14 cellular contexts compared by ENCODE assay signal in genomic region chr15:90141646-90142045, GRCh38. TPM values are rescaled to one million over a fixed set of nuclear protein-coding genes. Genes with fewer than 3 reads are reported as not detected.
A peak's percentile ranks its signal among the peaks of the same experiment; 100 is the strongest.
DNase-seq lines count a peak whose midpoint lies in the region; ATAC-seq and TF ChIP-seq lines count a peak whose summit lies in the region.
"Had no signal": no experiment of that assay in that cellular context is flagged by ENCODE, and none has a peak within 500 bp of the region (broad histone marks: within the 10 kb centered on the region; RNA-seq: fewer than 3 reads in every experiment).

No MANE protein-coding gene starts in this region.

- WGBS in hepatocyte (ENCODE audit: low lambda C conversion rate, missing lambda C conversion rate): 74% methylated on average over 12 of the region's 13 CpGs

- DNase-seq in AG10803 (ENCODE audit: low read depth): peak; percentile 26
- peak; percentile 23 for DNase-seq in HK-2 (ENCODE audit: unreplicated experiment)
- DNase-seq in activated T-helper 2 cell treated with anti-CD3 and anti-CD28 coated beads, Interferon-gamma antibody, Interleukin-2, Interleukin-4, amounts not matched to agents 10 μg/mL and 5 μg/mL and 100 μg/mL, durations not matched to agents 14 hours and 24 hours and 36 hours (ENCODE audit: low spot score): no peak
- peak; percentile 46 for DNase-seq in hepatocyte (ENCODE audit: low spot score)
- no peak for DNase-seq in colonic mucosa
- no peak for DNase-seq in activated CD4-positive, alpha-beta memory T cell treated with anti-CD3 and anti-CD28 coated beads, Interleukin-2, amount 10 ng/mL, durations not matched to agents 7 days and 5 days
- DNase-seq: anterior cingulate cortex; KBM-7; NCI-H2107; stimulated activated naive CD4-positive, alpha-beta T cell treated with Interleukin-2 at 50 U/mL for 16 hours; T-helper 1 cell had no signal

- H3K9ac ChIP-seq in colonic mucosa (ENCODE audit: low read depth in 2 of 2, low read length in 2 of 2): no peak overlapping the region

- H3K36me3 ChIP-seq in hepatocyte (replicated peaks; ENCODE audit: insufficient read depth, low read depth): no peaks in the 10 kb centered on the region
- no peaks in the 10 kb centered on the region for H3K36me3 ChIP-seq in colonic mucosa

- H3K27me3 ChIP-seq in hepatocyte (no peaks in the 10 kb centered on the region), colonic mucosa (no peaks in the 10 kb centered on the region)

- H3K27ac ChIP-seq in hepatocyte (no peak overlapping the region), colonic mucosa (no peak overlapping the region)

- H3K4me1 ChIP-seq in hepatocyte (ENCODE audit: insufficient read depth) (peaks cover 7% of the 10 kb centered on the region), colonic mucosa (peaks cover 7% of the 10 kb centered on the region)

- no peaks in the 10 kb centered on the region for H3K36me3 Mint-ChIP-seq in activated T-helper 2 cell treated with anti-CD3 and anti-CD28 coated beads, Interferon-gamma antibody, Interleukin-2, Interleukin-4, amounts not matched to agents 10 μg/mL and 5 μg/mL and 100 μg/mL, durations not matched to agents 14 hours and 24 hours and 36 hours (ENCODE audit: low read depth)
- H3K36me3 Mint-ChIP-seq in activated CD4-positive, alpha-beta memory T cell treated with anti-CD3 and anti-CD28 coated beads, Interleukin-2, amount 10 ng/mL, durations not matched to agents 7 days and 5 days (ENCODE audit: low read depth): peaks cover 5% of the 10 kb centered on the region
- H3K36me3 Mint-ChIP-seq: memory B cell had no signal

- H3K9me3 Mint-ChIP-seq in activated T-helper 2 cell treated with anti-CD3 and anti-CD28 coated beads, Interferon-gamma antibody, Interleukin-2, Interleukin-4, amounts not matched to agents 10 μg/mL and 5 μg/mL and 100 μg/mL, durations not matched to agents 14 hours and 24 hours and 36 hours: peaks cover 4% of the 10 kb centered on the region
- H3K9me3 Mint-ChIP-seq in activated CD4-positive, alpha-beta memory T cell treated with anti-CD3 and anti-CD28 coated beads, Interleukin-2, amount 10 ng/mL, durations not matched to agents 7 days and 5 days: peaks cover 13% of the 10 kb centered on the region
- H3K9me3 Mint-ChIP-seq: memory B cell had no signal

- intact Hi-C loops in activated T-helper 2 cell treated with anti-CD3 and anti-CD28 coated beads, Interferon-gamma antibody, Interleukin-2, Interleukin-4, amounts not matched to agents 10 μg/mL and 5 μg/mL and 100 μg/mL, durations not matched to agents 14 hours and 24 hours and 36 hours (cut with micrococcal nuclease): loop anchor here (2.0 to 5.0 kb wide), 4 partner anchors 36 to 249 kb away; partner anchors contain the start of gene AP3S2
- intact Hi-C loops in colonic mucosa (cut with DNase I): loop anchor here (5.0 kb wide), 1 partner anchor 81 kb away; no protein-coding TSS in a partner anchor

- POLR2A ChIA-PET in activated CD4-positive, alpha-beta memory T cell treated with anti-CD3 and anti-CD28 coated beads, Interleukin-2, amount 10 ng/mL, durations not matched to agents 7 days and 5 days (lab: Charles Lee): interaction anchor here (1.0 to 5.1 kb wide), 2 partner anchors 39 to 126 kb away, joined by 4 to 21 read pairs; partner anchors contain the start of gene IDH2

- no peak overlapping the region for H3K4me3 ChIP-seq in AG10803 (ENCODE audit: low read length)
- H3K4me3 ChIP-seq in hepatocyte: no peak overlapping the region
- H3K4me3 ChIP-seq in colonic mucosa: no peak overlapping the region

- no peak overlapping the region for H3K4me2 ChIP-seq in hepatocyte

- ATAC-seq in HG02852 (IDR thresholded peaks at IDR 0.05; ENCODE audit: unreplicated experiment) (no peak), HG03135 (IDR thresholded peaks at IDR 0.05; ENCODE audit: unreplicated experiment) (no peak)

- CTCF ChIA-PET in activated CD4-positive, alpha-beta memory T cell treated with anti-CD3 and anti-CD28 coated beads, Interleukin-2, amount 10 ng/mL, durations not matched to agents 7 days and 5 days (lab: Charles Lee): interaction anchor here (0.6 to 2.7 kb wide), 9 partner anchors 21 to 178 kb away, joined by 3 to 12 read pairs (median 4); no protein-coding TSS in a partner anchor

- no peak overlapping the region for H2AFZ ChIP-seq in hepatocyte

- H3K27ac Mint-ChIP-seq in activated T-helper 2 cell treated with anti-CD3 and anti-CD28 coated beads, Interferon-gamma antibody, Interleukin-2, Interleukin-4, amounts not matched to agents 10 μg/mL and 5 μg/mL and 100 μg/mL, durations not matched to agents 14 hours and 24 hours and 36 hours: peak overlapping the region; percentile 24
- no peak overlapping the region for H3K27ac Mint-ChIP-seq in activated CD4-positive, alpha-beta memory T cell treated with anti-CD3 and anti-CD28 coated beads, Interleukin-2, amount 10 ng/mL, durations not matched to agents 7 days and 5 days
- H3K27ac Mint-ChIP-seq: memory B cell had no signal

- H3K79me2 ChIP-seq in hepatocyte: no peaks in the 10 kb centered on the region

- no peak overlapping the region for H3K4me3 Mint-ChIP-seq in activated T-helper 2 cell treated with anti-CD3 and anti-CD28 coated beads, Interferon-gamma antibody, Interleukin-2, Interleukin-4, amounts not matched to agents 10 μg/mL and 5 μg/mL and 100 μg/mL, durations not matched to agents 14 hours and 24 hours and 36 hours (ENCODE audit: low read depth)
- H3K4me3 Mint-ChIP-seq in activated CD4-positive, alpha-beta memory T cell treated with anti-CD3 and anti-CD28 coated beads, Interleukin-2, amount 10 ng/mL, durations not matched to agents 7 days and 5 days: no peak overlapping the region
- H3K4me3 Mint-ChIP-seq: memory B cell had no signal

- TF ChIP-seq CTCF in AG10803 (conservative IDR thresholded peaks at IDR 0.05; ENCODE audit: low read length): no peak
- no peak for TF ChIP-seq CTCF in hepatocyte (IDR thresholded peaks at IDR 0.05; ENCODE audit: poor library complexity)
- no peak for TF ChIP-seq CTCF in colonic mucosa (IDR thresholded peaks at IDR 0.05)

- peaks cover 27% of the 10 kb centered on the region for H3K4me1 Mint-ChIP-seq in activated T-helper 2 cell treated with anti-CD3 and anti-CD28 coated beads, Interferon-gamma antibody, Interleukin-2, Interleukin-4, amounts not matched to agents 10 μg/mL and 5 μg/mL and 100 μg/mL, durations not matched to agents 14 hours and 24 hours and 36 hours (ENCODE audit: low read depth)
- peaks cover 47% of the 10 kb centered on the region for H3K4me1 Mint-ChIP-seq in activated CD4-positive, alpha-beta memory T cell treated with anti-CD3 and anti-CD28 coated beads, Interleukin-2, amount 10 ng/mL, durations not matched to agents 7 days and 5 days

- H4K20me1 ChIP-seq in hepatocyte (ENCODE audit: insufficient read depth, poor library complexity, severe bottlenecking): no peaks in the 10 kb centered on the region

- no peaks in the 10 kb centered on the region for H3K27me3 Mint-ChIP-seq in activated T-helper 2 cell treated with anti-CD3 and anti-CD28 coated beads, Interferon-gamma antibody, Interleukin-2, Interleukin-4, amounts not matched to agents 10 μg/mL and 5 μg/mL and 100 μg/mL, durations not matched to agents 14 hours and 24 hours and 36 hours (ENCODE audit: low read depth)
- H3K27me3 Mint-ChIP-seq in activated CD4-positive, alpha-beta memory T cell treated with anti-CD3 and anti-CD28 coated beads, Interleukin-2, amount 10 ng/mL, durations not matched to agents 7 days and 5 days: no peaks in the 10 kb centered on the region

- H3K9me2 ChIP-seq in hepatocyte (replicated peaks; ENCODE audit: insufficient read depth): no peaks in the 10 kb centered on the region

- H3K9me3 ChIP-seq in hepatocyte (ENCODE audit: low read depth) (no peaks in the 10 kb centered on the region), colonic mucosa (no peaks in the 10 kb centered on the region)

RNA-seq across cellular contexts. Expression of gene IDH2, which starts 39.4 kb away (rescaled TPM):
- 139 and 141 TPM in 2 replicates for total RNA-seq in activated T-helper 2 cell treated with anti-CD3 and anti-CD28 coated beads, Interferon-gamma antibody, Interleukin-2, Interleukin-4, amounts not matched to agents 10 μg/mL and 5 μg/mL and 100 μg/mL, durations not matched to agents 14 hours and 24 hours and 36 hours
- total RNA-seq in hepatocyte (157 and 163 TPM in 2 replicates), colonic mucosa (100 to 1,000 TPM; 201 to 286 TPM)
- polyA plus RNA-seq in hepatocyte: 310 and 327 TPM in 2 replicates
- total RNA-seq in activated CD4-positive, alpha-beta memory T cell treated with anti-CD3 and anti-CD28 coated beads, Interleukin-2, amount 10 ng/mL, durations not matched to agents 7 days and 5 days: 100 to 1,000 TPM; 218 to 224 TPM

RNA-seq across cellular contexts. Expression of gene SEMA4B, which starts 59.5 kb away (rescaled TPM):
- 28.3 and 30.2 TPM in 2 replicates for total RNA-seq in activated T-helper 2 cell treated with anti-CD3 and anti-CD28 coated beads, Interferon-gamma antibody, Interleukin-2, Interleukin-4, amounts not matched to agents 10 μg/mL and 5 μg/mL and 100 μg/mL, durations not matched to agents 14 hours and 24 hours and 36 hours
- total RNA-seq in hepatocyte: 19.2 and 27.8 TPM in 2 replicates
- 43.5 and 47.9 TPM in 2 replicates for polyA plus RNA-seq in hepatocyte
- total RNA-seq in colonic mucosa: 100 to 1,000 TPM; 102 to 141 TPM
- total RNA-seq in activated CD4-positive, alpha-beta memory T cell treated with anti-CD3 and anti-CD28 coated beads, Interleukin-2, amount 10 ng/mL, durations not matched to agents 7 days and 5 days: 10 to 100 TPM; 29.7 to 29.9 TPM

Comparison
In these comparisons a context has a peak if more than half of its experiments do, and no peak if none do; other contexts are left out.
1. DNase-seq: peak in AG10803 (single experiment), HK-2 (single experiment) and hepatocyte (single experiment); none in activated T-helper 2 cell treated with anti-CD3 and anti-CD28 coated beads, Interferon-gamma antibody, Interleukin-2, Interleukin-4, amounts not matched to agents 10 μg/mL and 5 μg/mL and 100 μg/mL, durations not matched to agents 14 hours and 24 hours and 36 hours (single experiment), colonic mucosa (single experiment) and activated CD4-positive, alpha-beta memory T cell treated with anti-CD3 and anti-CD28 coated beads, Interleukin-2, amount 10 ng/mL, durations not matched to agents 7 days and 5 days (single experiment).